ENCODE assay signal across 10 cellular contexts in the genomic region with DNA sequence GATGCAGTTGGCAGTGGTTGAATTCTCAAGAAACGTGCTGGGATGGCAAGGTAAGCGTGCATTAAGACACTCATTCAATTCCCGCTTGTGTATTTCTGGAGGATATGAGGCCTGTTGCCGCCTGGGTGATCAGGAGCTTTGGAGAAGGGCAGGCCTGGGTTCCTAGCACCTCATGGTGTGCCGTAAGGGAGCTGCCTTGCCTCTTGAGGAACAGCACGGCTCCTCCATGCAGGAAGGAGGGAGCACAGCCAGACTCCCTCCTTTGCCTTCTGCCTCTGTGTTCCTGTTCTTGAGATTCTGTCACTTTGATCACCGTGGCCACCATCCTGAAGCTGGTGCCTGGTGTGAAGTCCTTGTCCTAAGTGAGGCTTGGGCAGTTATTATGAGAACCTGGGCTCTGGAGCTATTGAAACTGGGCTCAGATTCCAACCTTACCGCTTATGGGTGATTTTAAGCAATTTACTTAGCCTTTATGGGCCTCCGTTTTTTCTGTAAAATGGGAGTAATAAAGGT. TPM values are rescaled to one million over a fixed set of nuclear protein-coding genes. Genes with fewer than 3 reads are reported as not detected.
DNase-seq lines count a peak whose midpoint lies in the region; ATAC-seq and TF ChIP-seq lines count a peak whose summit lies in the region.
"Had no signal": no experiment of that assay in that cellular context is flagged by ENCODE, and none has a peak within 500 bp of the region (broad histone marks: within the 10 kb centered on the region; RNA-seq: fewer than 3 reads in every experiment).

No MANE protein-coding gene starts in this region.

- TF ChIP-seq RAD21 in IMR-90 (IDR thresholded peaks at IDR 0.05; ENCODE audit: low read length), result no peak

- peaks cover 25% of the 10 kb centered on the region for H3K79me2 ChIP-seq in DND-41 (ENCODE audit: insufficient read depth, low read length)

- H3K27ac ChIP-seq in DND-41 (ENCODE audit: low read length), result peak overlapping the region; percentile 52
- peak overlapping the region; percentile 22; the same call in 1 of the 2 replicates for H3K27ac ChIP-seq in IMR-90 (ENCODE audit: insufficient read depth, low read length)
- H3K27ac ChIP-seq in brain microvascular endothelial cell, result peak overlapping the region; percentile 14
- H3K27ac ChIP-seq in rectal smooth muscle tissue (ENCODE audit: low read depth, low read length), result peak overlapping the region; percentile 6

- H3K9ac ChIP-seq in DND-41 (ENCODE audit: low read depth, low read length) (no peak overlapping the region), IMR-90 (ENCODE audit: low read depth, low read length) (no peak overlapping the region), rectal smooth muscle tissue (ENCODE audit: low read length) (no peak overlapping the region)

- H4K20me1 ChIP-seq in DND-41 (ENCODE audit: insufficient read depth, low read length), result peaks cover 58% of the 10 kb centered on the region
- peaks cover 21% of the 10 kb centered on the region for H4K20me1 ChIP-seq in IMR-90 (ENCODE audit: insufficient read depth, low read length)

- no TSS peak for BruUV-seq in IMR-90 (replicated peaks; lab: Mats Ljungman, UMichigan)

- H2AK5ac ChIP-seq in IMR-90 (ENCODE audit: low read depth, low read length), result peak overlapping the region; percentile 80

- peak overlapping the region; percentile 39 for H3K4ac ChIP-seq in IMR-90 (ENCODE audit: low read depth, low read length)

- no peak for TF ChIP-seq CTCF in DND-41 (IDR thresholded peaks at IDR 0.05; ENCODE audit: borderline replicate concordance, extremely low read depth, low read length, poor library complexity, severe bottlenecking)
- no peak for TF ChIP-seq CTCF in IMR-90 (conservative IDR thresholded peaks at IDR 0.05; ENCODE audit: low read depth, low read length)
- no peak for TF ChIP-seq CTCF in brain microvascular endothelial cell (IDR thresholded peaks at IDR 0.05; ENCODE audit: low read depth, low read length, missing control alignments)

- peak overlapping the region; percentile 58 for H2AK9ac ChIP-seq in IMR-90 (replicated peaks; ENCODE audit: low read depth, low read length, poor library complexity)

- H3K79me1 ChIP-seq in IMR-90 (ENCODE audit: low read depth in 1 of 2, low read length in 2 of 2), result peaks cover 26 to 80% of the 10 kb centered on the region in 2 experiments

- in situ Hi-C loops in IMR-90 (cut with MboI; ENCODE audit: low sequenced_read_pairs) (no loop called here), brain microvascular endothelial cell (cut with HindIII; ENCODE audit: low pct_ligation_motif_present, low sequenced_read_pairs) (no loop called here)

- CTCF ChIA-PET in IMR-90 (lab: Yijun Ruan, JAX), result interaction anchor here (0.6 to 2.0 kb wide), 11 partner anchors 8 to 230 kb away, joined by 3 to 9 read pairs (median 5); a partner anchor contains a TSS

- no peak for DNase-seq in DND-41
- no peak for DNase-seq in IMR-90
- no peak for DNase-seq in brain microvascular endothelial cell
- DNase-seq in NCI-H1694 (lab: John Stamatoyannopoulos, UW), result no peak
- DNase-seq in germinal center (ENCODE audit: low spot score), result no peak
- DNase-seq in T-helper 9 cell, result no peak
- DNase-seq: NCI-H1417 treated with DMSO at 0.1 percent for 48 hours had no signal

- H3K36me3 ChIP-seq in DND-41 (ENCODE audit: insufficient read depth, low read length), result peaks cover 97% of the 10 kb centered on the region
- H3K36me3 ChIP-seq in IMR-90 (ENCODE audit: control insufficient read depth, insufficient read depth, low read length), result peaks cover 43% of the 10 kb centered on the region
- H3K36me3 ChIP-seq in brain microvascular endothelial cell (replicated peaks), result peaks cover 87% of the 10 kb centered on the region
- peaks cover 19% of the 10 kb centered on the region for H3K36me3 ChIP-seq in rectal smooth muscle tissue (ENCODE audit: control insufficient read depth, insufficient read depth, low read length)

- POLR2A ChIA-PET in IMR-90 (lab: Charles Lee; ENCODE audit: unreplicated experiment), result no interaction called here

- peak overlapping the region; percentile 43 for H4K91ac ChIP-seq in IMR-90 (ENCODE audit: insufficient read depth, low read depth, low read length)

- intact Hi-C loops in IMR-90 (cut with micrococcal nuclease), result loop anchor here (1.0 kb wide), 1 partner anchor 155 kb away; no protein-coding TSS in a partner anchor

- peak overlapping the region; percentile 18; the same call in 2 of the 3 replicates for H2BK15ac ChIP-seq in IMR-90 (ENCODE audit: low read depth, low read length)

- H3K27me3 ChIP-seq in DND-41 (ENCODE audit: insufficient read depth, low read length, poor library complexity) (no peaks in the 10 kb centered on the region), IMR-90 (ENCODE audit: control insufficient read depth, insufficient read depth, low read length) (no peaks in the 10 kb centered on the region), brain microvascular endothelial cell (replicated peaks) (no peaks in the 10 kb centered on the region), rectal smooth muscle tissue (ENCODE audit: control insufficient read depth, insufficient read depth, low read length) (no peaks in the 10 kb centered on the region)

- ATAC-seq in DND-41 (ENCODE audit: insufficient read depth, low read depth) (0 out of 3 replicates have a peak, but pooled peaks have one; percentile 3), IMR-90 (ENCODE audit: low read depth) (peak; percentile 3; the same call in 1 of the 2 replicates), esophagus mucosa (no peak)

- H3K23ac ChIP-seq in IMR-90 (ENCODE audit: low read depth, low read length), result 0 out of 2 replicates have a peak overlapping the region, but pooled peaks have one; percentile 41

- peak overlapping the region; percentile 29; the same call in 1 of the 2 replicates for H3K18ac ChIP-seq in IMR-90 (ENCODE audit: low read depth, low read length)

- peaks cover 23% of the 10 kb centered on the region for H3K4me1 ChIP-seq in DND-41 (ENCODE audit: insufficient read depth, low read length)
- H3K4me1 ChIP-seq in IMR-90 (ENCODE audit: control insufficient read depth, insufficient read depth, low read length), result peaks cover 14% of the 10 kb centered on the region
- peaks cover 15% of the 10 kb centered on the region for H3K4me1 ChIP-seq in rectal smooth muscle tissue (ENCODE audit: control insufficient read depth, insufficient read depth, low read length)

- H4K5ac ChIP-seq in IMR-90 (ENCODE audit: low read depth, low read length), result peak overlapping the region; percentile 24; the same call in 1 of the 2 replicates

- H3K4me2 ChIP-seq in DND-41 (ENCODE audit: insufficient read depth, low read length) (no peak overlapping the region), IMR-90 (ENCODE audit: low read depth, low read length) (no peak overlapping the region)

- H2BK120ac ChIP-seq in IMR-90 (ENCODE audit: low read depth, low read length), result peak overlapping the region; percentile 37

- peak overlapping the region in 1 of 2 experiments; percentile 51; a peak in 2 of 4 replicates for H4K8ac ChIP-seq in IMR-90 (ENCODE audit: low read depth in 2 of 2, low read length in 2 of 2)

- peaks cover 16% of the 10 kb centered on the region for H3K9me1 ChIP-seq in IMR-90 (ENCODE audit: insufficient read depth, low read length)

- no peak overlapping the region for H2AFZ ChIP-seq in DND-41 (ENCODE audit: low read depth, low read length)
- peak overlapping the region; percentile 58 for H2AFZ ChIP-seq in IMR-90 (replicated peaks; ENCODE audit: low read length, poor library complexity)

- TF ChIP-seq POLR2A in IMR-90 (IDR thresholded peaks at IDR 0.05; ENCODE audit: low read depth, low read length), result no peak

- H2BK20ac ChIP-seq in IMR-90 (ENCODE audit: low read depth, low read length), result peak overlapping the region; percentile 47

- WGBS in IMR-90 (ENCODE audit: extremely low coverage in 2 of 2, insufficient read length in 1 of 2), 2 experiments, result 83% methylated on average over 4 of the region's 9 CpGs; no CpG with 5 or more reads in 1 of the 2 experiments

- dilution Hi-C loops in IMR-90 (cut with HindIII; ENCODE audit: low sequenced_read_pairs, unreplicated experiment), result no loop called here

- H3K4me3 ChIP-seq in DND-41 (ENCODE audit: low read depth in 1 of 2, low read length in 2 of 2) (no peak overlapping the region), IMR-90 (ENCODE audit: insufficient read depth, low read depth, low read length) (no peak overlapping the region), brain microvascular endothelial cell (ENCODE audit: low read depth, low read length) (no peak overlapping the region), rectal smooth muscle tissue (ENCODE audit: low read length) (no peak overlapping the region)

- H3K56ac ChIP-seq in IMR-90 (ENCODE audit: extremely low read depth, insufficient read depth, low read length), result no peak overlapping the region

- peak overlapping the region; percentile 71 for H2BK5ac ChIP-seq in IMR-90 (ENCODE audit: low read depth, low read length, poor library complexity, severe bottlenecking)

- H3K9me3 ChIP-seq in DND-41 (ENCODE audit: insufficient read depth, low read length, severe bottlenecking) (no peaks in the 10 kb centered on the region), IMR-90 (ENCODE audit: control insufficient read depth, insufficient read depth, low read length) (no peaks in the 10 kb centered on the region)

- H3K14ac ChIP-seq in IMR-90 (replicated peaks; ENCODE audit: low read depth, low read length), result peak overlapping the region; percentile 51

TF ChIP-seq in IMR-90, 13 proteins besides CTCF, POLR2A, EP300 and RAD21 (continues in another document):
- TF ChIP-seq FOS (IDR thresholded peaks at IDR 0.05; ENCODE audit: low read depth, low read length) (no peak), CHD1 (IDR thresholded peaks at IDR 0.05; ENCODE audit: low read depth, low read length) (no peak), NFE2L2 (IDR thresholded peaks at IDR 0.05; ENCODE audit: low read depth, low read length) (no peak), MAFK (IDR thresholded peaks at IDR 0.05; ENCODE audit: low read depth, low read length) (no peak)

RNA-seq across cellular contexts. Expression of a gene that starts 18.3 kb away (rescaled TPM):
- total RNA-seq in IMR-90 (2012; rRNA removed), result under 0.01 TPM in 2 replicates
- polyA plus RNA-seq in IMR-90 (2012; rRNA removed), result 0.07 and 0.09 TPM in 2 replicates
- 0.02 TPM in 1 of 2 replicates, not detected in the other for polyA plus RNA-seq in IMR-90 (2012; cell fraction: cytosol; rRNA removed)
- 0.30 and 0.76 TPM in 2 replicates for polyA plus RNA-seq in IMR-90 (2012; cell fraction: nucleus; rRNA removed; ENCODE audit: low replicate concordance)
- 0.08 TPM for total RNA-seq in esophagus mucosa
- total RNA-seq: kidney epithelial cell had no signal

RNA-seq across cellular contexts. Expression of a gene that starts 23.7 kb away (rescaled TPM):
- total RNA-seq in IMR-90 (2012; rRNA removed), result 41.0 and 45.5 TPM in 2 replicates
- 40.4 and 43.2 TPM in 2 replicates for polyA plus RNA-seq in IMR-90 (2012; rRNA removed)
- 11.2 and 42.3 TPM in 2 replicates for polyA plus RNA-seq in IMR-90 (2012; cell fraction: cytosol; rRNA removed)
- 23.0 and 58.3 TPM in 2 replicates for polyA plus RNA-seq in IMR-90 (2012; cell fraction: nucleus; rRNA removed; ENCODE audit: low replicate concordance)
- total RNA-seq in esophagus mucosa, result 24.0 TPM
